ENCODE assay signal across 8 cellular contexts in genomic region chr5:157387683-157388093, GRCh38.
DNase-seq lines count a peak whose midpoint lies in the region; ATAC-seq, FAIRE-seq and TF ChIP-seq lines count a peak whose summit lies in the region.

No MANE protein-coding gene starts in this region.

- intact Hi-C loops in posterior vena cava (cut with DNase I): loop anchor here in 1 of 2 donors (2.0 kb wide), 1 partner anchor 59 kb away; no protein-coding TSS in a partner anchor

- DNase-seq in activated T-cell treated with anti-CD3 and anti-CD28 coated beads, Interleukin-2, amount 50 U/mL, for 72 hours: no peak
- no peak for DNase-seq in activated T-cell treated with anti-CD3 and anti-CD28 coated beads, Interleukin-2, amount 50 U/mL, for 1 hour
- peak; percentile 77 for DNase-seq in bronchial epithelial cell (ENCODE audit: low read depth)
- DNase-seq in memory B cell (ENCODE audit: low spot score in 2 of 2): no peak
- DNase-seq in ureter (ENCODE audit: low spot score): peak; percentile 61
- no peak for DNase-seq in DMS153 treated with DMSO at 0.1 percent for 48 hours (lab: John Stamatoyannopoulos, UW; ENCODE audit: unreplicated experiment)
- DNase-seq in posterior vena cava (ENCODE audit: low spot score): no peak
- no peak for DNase-seq in Kasumi-1 (lab: John Stamatoyannopoulos, UW)

- no peaks in the 10 kb centered on the region for H3K36me3 ChIP-seq in bronchial epithelial cell (ENCODE audit: control insufficient read depth, insufficient read depth, low read length)

- ATAC-seq in activated T-cell treated with anti-CD3 and anti-CD28 coated beads, Interleukin-2, amount 50 U/mL, for 72 hours (replicated peaks in 1 of 2): no peak
- ATAC-seq in memory B cell (ENCODE audit: low read depth): no peak

- peak overlapping the region in 1 of 2 donors; percentile 23 for H3K4me3 Mint-ChIP-seq in activated T-cell treated with anti-CD3 and anti-CD28 coated beads, Interleukin-2, amount 50 U/mL, for 72 hours
- no peak overlapping the region for H3K4me3 Mint-ChIP-seq in memory B cell

- H3K36me3 Mint-ChIP-seq in activated T-cell treated with anti-CD3 and anti-CD28 coated beads, Interleukin-2, amount 50 U/mL, for 72 hours (ENCODE audit: insufficient read depth in 2 of 2): peaks cover 15 to 37% of the 10 kb centered on the region in 2 donors
- H3K36me3 Mint-ChIP-seq in memory B cell: peaks cover 51% of the 10 kb centered on the region

- no peak overlapping the region for H3K4me3 ChIP-seq in bronchial epithelial cell (ENCODE audit: low read depth, low read length)

- H3K4me1 Mint-ChIP-seq in activated T-cell treated with anti-CD3 and anti-CD28 coated beads, Interleukin-2, amount 50 U/mL, for 72 hours (ENCODE audit: low read depth): peaks cover 38% of the 10 kb centered on the region
- H3K4me1 Mint-ChIP-seq in memory B cell: peaks cover 5% of the 10 kb centered on the region

- no peak for TF ChIP-seq CTCF in bronchial epithelial cell (IDR thresholded peaks at IDR 0.05; ENCODE audit: insufficient read depth, low read length, severe bottlenecking)

- H3K27me3 ChIP-seq in bronchial epithelial cell (ENCODE audit: control insufficient read depth, insufficient read depth, low read length): no peaks in the 10 kb centered on the region

- peak overlapping the region; percentile 92 for H3K27ac Mint-ChIP-seq in activated T-cell treated with anti-CD3 and anti-CD28 coated beads, Interleukin-2, amount 50 U/mL, for 72 hours
- peak overlapping the region; percentile 88 for H3K27ac Mint-ChIP-seq in memory B cell

- no peak for FAIRE-seq in bronchial epithelial cell (lab: Jason Lieb, UNC)

- no peaks in the 10 kb centered on the region for H3K27me3 Mint-ChIP-seq in activated T-cell treated with anti-CD3 and anti-CD28 coated beads, Interleukin-2, amount 50 U/mL, for 72 hours (ENCODE audit: low read depth)
- H3K27me3 Mint-ChIP-seq in memory B cell: no peaks in the 10 kb centered on the region

- H3K9me3 Mint-ChIP-seq in activated T-cell treated with anti-CD3 and anti-CD28 coated beads, Interleukin-2, amount 50 U/mL, for 72 hours: no peaks in the 10 kb centered on the region
- no peaks in the 10 kb centered on the region for H3K9me3 Mint-ChIP-seq in memory B cell

Comparison
In these comparisons a context has a peak if more than half of its experiments do, and no peak if none do; other contexts are left out.
1. DNase-seq: peak in bronchial epithelial cell (single experiment) and ureter (single experiment); none in activated T-cell treated with anti-CD3 and anti-CD28 coated beads, Interleukin-2, amount 50 U/mL, for 72 hours (0 of 2), activated T-cell treated with anti-CD3 and anti-CD28 coated beads, Interleukin-2, amount 50 U/mL, for 1 hour (single experiment), memory B cell (0 of 2), DMS153 treated with DMSO at 0.1 percent for 48 hours (single experiment), posterior vena cava (single experiment) and Kasumi-1 (0 of 2).